In the genomic region with DNA sequence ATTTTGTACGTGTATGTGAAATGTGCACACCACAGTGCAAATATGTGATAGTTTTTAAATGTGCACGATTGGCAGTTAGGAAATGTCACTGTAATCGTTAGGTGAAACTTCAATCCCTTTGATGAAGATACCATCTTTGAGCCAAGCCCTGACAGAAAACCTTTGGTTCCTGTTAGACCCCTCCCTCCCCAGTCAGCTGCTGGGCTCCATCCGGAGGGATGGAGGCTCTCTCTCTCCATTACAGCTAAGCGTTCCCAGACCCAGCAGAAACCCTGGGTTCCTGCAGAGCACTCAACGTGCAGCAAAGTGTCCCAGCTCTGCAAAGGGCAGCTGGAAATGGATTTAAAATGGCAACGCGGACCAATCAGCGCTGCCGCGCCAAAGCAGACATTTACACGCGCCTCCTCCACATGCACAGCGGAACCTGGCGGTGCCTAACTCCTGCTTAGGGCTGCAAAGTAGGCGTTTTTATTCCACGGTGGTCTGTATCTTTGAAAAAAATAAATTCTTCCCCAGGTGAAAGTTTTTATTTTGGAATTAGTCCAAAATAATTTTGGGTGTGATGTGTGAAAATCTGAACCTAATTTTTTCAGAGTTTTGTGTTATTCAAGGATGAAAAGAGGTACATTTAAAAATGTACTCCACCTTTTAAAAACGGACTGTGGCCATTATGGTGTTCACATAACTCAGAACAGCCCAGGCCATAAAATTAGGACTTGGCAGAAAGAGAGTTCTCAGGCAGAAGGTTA, we compare ENCODE assay signal across 9 cellular contexts. TPM values are rescaled to one million over a fixed set of nuclear protein-coding genes. Genes with fewer than 3 reads are reported as not detected.
DNase-seq lines count a peak whose midpoint lies in the region; ATAC-seq and TF ChIP-seq lines count a peak whose summit lies in the region.
"Had no signal": no experiment of that assay in that cellular context is flagged by ENCODE, and none has a peak within 500 bp of the region (broad histone marks: within the 10 kb centered on the region; RNA-seq: fewer than 3 reads in every experiment).

No MANE protein-coding gene starts in this region.

- H3K27me3 ChIP-seq in PC-3 (ENCODE audit: low read length) (no peaks in the 10 kb centered on the region), neuronal stem cell (ENCODE audit: control insufficient read depth in 3 of 3, insufficient read depth in 3 of 3, low read depth in 1 of 3, low read length in 3 of 3) (no peaks in the 10 kb centered on the region), suprapubic skin (peaks cover 80% of the 10 kb centered on the region)

- peaks cover 80% of the 10 kb centered on the region for H3K79me2 ChIP-seq in PC-3 (ENCODE audit: low read length)

- H3K9ac ChIP-seq in PC-3 (ENCODE audit: low read length) (peak overlapping the region; percentile 99), neuronal stem cell (ENCODE audit: low read depth, low read length, poor library complexity) (no peak overlapping the region)

- no TSS peak for BruUV-seq in PC-3 (replicated peaks; lab: Mats Ljungman, UMichigan)

- H3K4me1 ChIP-seq in PC-3 (ENCODE audit: insufficient read depth, low read length) (peaks cover 45% of the 10 kb centered on the region), neuronal stem cell (ENCODE audit: control insufficient read depth in 2 of 2, insufficient read depth in 1 of 2, low read depth in 1 of 2, low read length in 2 of 2) (peaks cover 6 to 7% of the 10 kb centered on the region in 2 donors), suprapubic skin (peaks cover 39% of the 10 kb centered on the region)

- H3K27ac ChIP-seq in PC-3 (ENCODE audit: low read length) (peak overlapping the region; percentile 95), epithelial cell of prostate (peak overlapping the region; percentile 99), neuronal stem cell (replicated peaks; ENCODE audit: low read length) (peak overlapping the region; percentile 99), suprapubic skin (no peak overlapping the region)
- H3K27ac ChIP-seq: C4-2B had no signal

- TF ChIP-seq EP300 in suprapubic skin (IDR thresholded peaks at IDR 0.05): no peak

- H2BK5ac ChIP-seq in neuronal stem cell (ENCODE audit: low read length): peak overlapping the region; percentile 69

- no CpG with 5 or more reads among the region's 18 CpGs for WGBS in neuronal stem cell (ENCODE audit: extremely low coverage in 2 of 2, insufficient read length in 2 of 2, insufficient replicate concordance in 1 of 2), 2 donors
- WGBS in suprapubic skin: 9% methylated on average over 17 of the region's 18 CpGs

- no peak overlapping the region for H2AK5ac ChIP-seq in neuronal stem cell (ENCODE audit: low read depth, low read length)

- no peak overlapping the region for H3K14ac ChIP-seq in neuronal stem cell (ENCODE audit: low read length)

- H3K79me1 ChIP-seq in neuronal stem cell (ENCODE audit: low read depth, low read length): peaks cover 5% of the 10 kb centered on the region

- H3K4ac ChIP-seq in neuronal stem cell (ENCODE audit: low read length): no peak overlapping the region

- DNase-seq in NCI-H748 (lab: John Stamatoyannopoulos, UW; ENCODE audit: unreplicated experiment) (peak; percentile 68), NCI-H748 treated with DMSO at 0.1 percent for 48 hours (lab: John Stamatoyannopoulos, UW) (no peak), PC-3 (peak; percentile 82), epithelial cell of prostate (ENCODE audit: low read depth, low spot score) (no peak), neuronal stem cell (ENCODE audit: low spot score) (peak; percentile 64), NCI-H345 treated with DMSO at 0.1 percent for 48 hours (lab: John Stamatoyannopoulos, UW; ENCODE audit: unreplicated experiment) (no peak), suprapubic skin (ENCODE audit: low spot score in 2 of 2) (no peak), T-helper 1 cell (no peak)

- no peak overlapping the region for H4K91ac ChIP-seq in neuronal stem cell (ENCODE audit: low read depth, low read length, poor library complexity)

- H2BK15ac ChIP-seq in neuronal stem cell (ENCODE audit: low read length): no peak overlapping the region

- no peak for TF ChIP-seq POLR2A in suprapubic skin (IDR thresholded peaks at IDR 0.05)

- H2BK12ac ChIP-seq in neuronal stem cell (ENCODE audit: low read length): no peak overlapping the region

- no peak overlapping the region for H3K23ac ChIP-seq in neuronal stem cell (ENCODE audit: low read depth, low read length, poor library complexity)

- H3F3A ChIP-seq in PC-3 (ENCODE audit: low read length, unreplicated experiment): peaks cover 11% of the 10 kb centered on the region

- H3K9me3 ChIP-seq in PC-3 (ENCODE audit: low read length) (no peaks in the 10 kb centered on the region), neuronal stem cell (replicated peaks in 1 of 2; ENCODE audit: control insufficient read depth in 2 of 2, insufficient read depth in 1 of 2, low read depth in 1 of 2, low read length in 2 of 2) (no peaks in the 10 kb centered on the region), suprapubic skin (no peaks in the 10 kb centered on the region)

- POLR2A ChIA-PET in PC-3 (lab: Charles Lee; ENCODE audit: unreplicated experiment): interaction anchor here (0.5 to 1.2 kb wide), 2 partner anchors 11 to 127 kb away, joined by 5 read pairs; no protein-coding TSS in a partner anchor

- H3K9me2 ChIP-seq in PC-3 (replicated peaks; ENCODE audit: low read length): no peaks in the 10 kb centered on the region

- peak; percentile 23 for ATAC-seq in PC-3

- no peak overlapping the region for H3K18ac ChIP-seq in neuronal stem cell (ENCODE audit: low read length)

- TF ChIP-seq CTCF in PC-3 (conservative IDR thresholded peaks at IDR 0.05; ENCODE audit: low read depth, low read length) (0 out of 2 replicates have a peak, but pooled peaks have one; percentile 13), suprapubic skin (IDR thresholded peaks at IDR 0.05) (no peak)

- H3K4me2 ChIP-seq in PC-3 (ENCODE audit: low read length) (peak overlapping the region; percentile 82), neuronal stem cell (ENCODE audit: insufficient read depth, low read length, poor library complexity, severe bottlenecking) (peak overlapping the region; percentile 99)

- peaks cover 4% of the 10 kb centered on the region; the same call in 1 of the 2 replicates for H4K20me1 ChIP-seq in PC-3 (ENCODE audit: low read length)

- H2BK120ac ChIP-seq in neuronal stem cell (ENCODE audit: low read depth, low read length): no peak overlapping the region

- H3K4me3 ChIP-seq in PC-3 (ENCODE audit: low read length): peak overlapping the region; percentile 92
- H3K4me3 ChIP-seq in neuronal stem cell (ENCODE audit: low read length in 2 of 2): peak overlapping the region; percentile 58 to 99
- no peak overlapping the region for H3K4me3 ChIP-seq in suprapubic skin

- CTCF ChIA-PET in PC-3 (lab: Charles Lee): interaction anchor here (1.1 kb wide), 1 partner anchor 220 kb away, joined by 3 read pairs; no protein-coding TSS in a partner anchor

- H3K36me3 ChIP-seq in PC-3 (ENCODE audit: low read depth, low read length) (peaks cover 22% of the 10 kb centered on the region), neuronal stem cell (replicated peaks in 1 of 2; ENCODE audit: control insufficient read depth in 2 of 2, insufficient read depth in 2 of 2, low read length in 2 of 2) (no peaks in the 10 kb centered on the region), suprapubic skin (no peaks in the 10 kb centered on the region)

- peak overlapping the region; percentile 58 for H2AFZ ChIP-seq in PC-3 (ENCODE audit: low read length)
- H2AFZ ChIP-seq in neuronal stem cell (ENCODE audit: low read length): peak overlapping the region; percentile 87

- intact Hi-C loops in PC-3 (cut with micrococcal nuclease): loop anchor here (1.0 to 5.0 kb wide), 3 partner anchors 128 to 511 kb away; no protein-coding TSS in a partner anchor

- no peak overlapping the region for H4K8ac ChIP-seq in neuronal stem cell (ENCODE audit: low read depth, low read length)

RNA-seq across cellular contexts. Expression of a gene that starts 1.4 kb away (rescaled TPM):
- total RNA-seq in PC-3 (2014; rRNA removed) (159 and 171 TPM in 2 replicates), suprapubic skin (under 1 TPM in 1 of 4 donors, not detected in 3; 0.24 TPM)
- polyA plus RNA-seq in neuronal stem cell (2013, experiment 1 of 2): 240 TPM
- polyA plus RNA-seq in neuronal stem cell (2013, experiment 2 of 2): 242 TPM

Comparison
In these comparisons a context has a peak if more than half of its experiments do, and no peak if none do; other contexts are left out.
1. DNase-seq: peak in NCI-H748 (single experiment), PC-3 (single experiment) and neuronal stem cell (single experiment); none in NCI-H748 treated with DMSO at 0.1 percent for 48 hours (single experiment), epithelial cell of prostate (single experiment), NCI-H345 treated with DMSO at 0.1 percent for 48 hours (single experiment), suprapubic skin (0 of 2) and T-helper 1 cell (0 of 5).
2. RNA of a gene that starts 1.4 kb away (total RNA-seq): 159 to 171 TPM in PC-3; 0.24 TPM in suprapubic skin; every median in the first group is over 100 times any median in the second.